8 cellular contexts compared by ENCODE assay signal in genomic region chr18:30386624-30387023, GRCh38.
"Had no signal": no experiment of that assay in that cellular context is flagged by ENCODE, and none has a peak within 500 bp of the region (broad histone marks: within the 10 kb centered on the region; RNA-seq: fewer than 3 reads in every experiment).

No MANE protein-coding gene starts in this region.

- FAIRE-seq: G401.6, GM12878, GM12891, GM12892, GM18507, GM19239 had no signal

- DNase-seq: GDM1, GF-D8 had no signal

- H3K4me3 ChIP-seq: GM12878 had no signal

- ATAC-seq: GM12878 had no signal
